Comparison of ENCODE assay signal across 1 cellular context in genomic region chr11:27373392-27373791, GRCh38.
TF ChIP-seq lines count a peak whose summit lies in the region.

No MANE protein-coding gene starts in this region.

TF ChIP-seq in liver, 16 proteins besides CTCF, POLR2A, EP300 and RAD21 (continued from another document):
- no peak for TF ChIP-seq ZBTB33 (IDR thresholded peaks at IDR 0.05)
